Comparison of ENCODE assay signal across 1 cellular context in the genomic region with DNA sequence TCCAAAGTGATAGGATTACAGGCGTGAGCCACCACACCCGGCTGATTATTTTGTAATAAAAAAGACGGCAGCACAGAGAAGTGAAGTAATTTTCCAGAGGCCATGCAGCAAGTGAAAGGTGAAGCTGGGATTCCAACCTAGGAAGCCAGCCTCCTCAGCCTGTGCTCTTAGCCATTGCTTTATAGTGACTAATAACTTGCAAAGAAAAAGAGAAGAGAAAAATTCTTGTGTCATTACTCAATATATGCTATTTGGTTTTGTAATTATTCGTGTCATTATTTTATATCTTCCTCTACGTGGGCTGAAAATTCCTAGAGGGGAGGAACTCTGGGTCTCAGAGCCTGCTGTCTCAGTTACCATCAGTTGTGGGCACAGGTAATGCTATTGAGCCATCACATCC.
TF ChIP-seq lines count a peak whose summit lies in the region.

No MANE protein-coding gene starts in this region.

TF ChIP-seq in HepG2, 621 proteins besides CTCF, POLR2A, EP300 and RAD21:
- TF ChIP-seq, protein P1, sequence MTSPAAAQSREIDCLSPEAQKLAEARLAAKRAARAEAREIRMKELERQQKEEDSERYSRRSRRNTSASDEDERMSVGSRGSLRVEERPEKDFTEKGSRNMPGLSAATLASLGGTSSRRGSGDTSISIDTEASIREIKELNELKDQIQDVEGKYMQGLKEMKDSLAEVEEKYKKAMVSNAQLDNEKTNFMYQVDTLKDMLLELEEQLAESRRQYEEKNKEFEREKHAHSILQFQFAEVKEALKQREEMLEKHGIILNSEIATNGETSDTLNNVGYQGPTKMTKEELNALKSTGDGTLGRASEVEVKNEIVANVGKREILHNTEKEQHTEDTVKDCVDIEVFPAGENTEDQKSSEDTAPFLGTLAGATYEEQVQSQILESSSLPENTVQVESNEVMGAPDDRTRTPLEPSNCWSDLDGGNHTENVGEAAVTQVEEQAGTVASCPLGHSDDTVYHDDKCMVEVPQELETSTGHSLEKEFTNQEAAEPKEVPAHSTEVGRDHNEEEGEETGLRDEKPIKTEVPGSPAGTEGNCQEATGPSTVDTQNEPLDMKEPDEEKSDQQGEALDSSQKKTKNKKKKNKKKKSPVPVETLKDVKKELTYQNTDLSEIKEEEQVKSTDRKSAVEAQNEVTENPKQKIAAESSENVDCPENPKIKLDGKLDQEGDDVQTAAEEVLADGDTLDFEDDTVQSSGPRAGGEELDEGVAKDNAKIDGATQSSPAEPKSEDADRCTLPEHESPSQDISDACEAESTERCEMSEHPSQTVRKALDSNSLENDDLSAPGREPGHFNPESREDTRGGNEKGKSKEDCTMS (CRISPR knock-in tag; conservative IDR thresholded peaks at IDR 0.05) = no peak
- no peak for TF ChIP-seq ZNF891 (CRISPR knock-in tag; IDR thresholded peaks at IDR 0.05)
- TF ChIP-seq, protein P2, sequence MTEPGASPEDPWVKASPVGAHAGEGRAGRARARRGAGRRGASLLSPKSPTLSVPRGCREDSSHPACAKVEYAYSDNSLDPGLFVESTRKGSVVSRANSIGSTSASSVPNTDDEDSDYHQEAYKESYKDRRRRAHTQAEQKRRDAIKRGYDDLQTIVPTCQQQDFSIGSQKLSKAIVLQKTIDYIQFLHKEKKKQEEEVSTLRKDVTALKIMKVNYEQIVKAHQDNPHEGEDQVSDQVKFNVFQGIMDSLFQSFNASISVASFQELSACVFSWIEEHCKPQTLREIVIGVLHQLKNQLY (CRISPR knock-in tag; IDR thresholded peaks at IDR 0.05) = no peak
- no peak for TF ChIP-seq KAT8 (CRISPR knock-in tag; IDR thresholded peaks at IDR 0.05)
- TF ChIP-seq MED8 (CRISPR knock-in tag; IDR thresholded peaks at IDR 0.05; ENCODE audit: insufficient replicate concordance) = no peak
- TF ChIP-seq ZNF34 (CRISPR knock-in tag; IDR thresholded peaks at IDR 0.05; ENCODE audit: borderline replicate concordance) = no peak
- TF ChIP-seq, protein P3, sequence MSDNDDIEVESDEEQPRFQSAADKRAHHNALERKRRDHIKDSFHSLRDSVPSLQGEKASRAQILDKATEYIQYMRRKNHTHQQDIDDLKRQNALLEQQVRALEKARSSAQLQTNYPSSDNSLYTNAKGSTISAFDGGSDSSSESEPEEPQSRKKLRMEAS (IDR thresholded peaks at IDR 0.05) = no peak
- no peak for TF ChIP-seq ZNF33A (CRISPR knock-in tag; IDR thresholded peaks at IDR 0.05; ENCODE audit: borderline replicate concordance)
- no peak for TF ChIP-seq BCL6 (CRISPR knock-in tag; IDR thresholded peaks at IDR 0.05)
- TF ChIP-seq, protein P4, sequence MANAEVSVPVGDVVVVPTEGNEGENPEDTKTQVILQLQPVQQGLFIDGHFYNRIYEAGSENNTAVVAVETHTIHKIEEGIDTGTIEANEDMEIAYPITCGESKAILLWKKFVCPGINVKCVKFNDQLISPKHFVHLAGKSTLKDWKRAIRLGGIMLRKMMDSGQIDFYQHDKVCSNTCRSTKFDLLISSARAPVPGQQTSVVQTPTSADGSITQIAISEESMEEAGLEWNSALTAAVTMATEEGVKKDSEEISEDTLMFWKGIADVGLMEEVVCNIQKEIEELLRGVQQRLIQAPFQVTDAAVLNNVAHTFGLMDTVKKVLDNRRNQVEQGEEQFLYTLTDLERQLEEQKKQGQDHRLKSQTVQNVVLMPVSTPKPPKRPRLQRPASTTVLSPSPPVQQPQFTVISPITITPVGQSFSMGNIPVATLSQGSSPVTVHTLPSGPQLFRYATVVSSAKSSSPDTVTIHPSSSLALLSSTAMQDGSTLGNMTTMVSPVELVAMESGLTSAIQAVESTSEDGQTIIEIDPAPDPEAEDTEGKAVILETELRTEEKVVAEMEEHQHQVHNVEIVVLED (CRISPR knock-in tag; IDR thresholded peaks at IDR 0.05; ENCODE audit: borderline replicate concordance) = no peak
- TF ChIP-seq EED (CRISPR knock-in tag; IDR thresholded peaks at IDR 0.05) = no peak
TF ChIP-seq in HepG2: peak in this region for 0.
